18 cellular contexts compared by ENCODE assay signal in the genomic region with DNA sequence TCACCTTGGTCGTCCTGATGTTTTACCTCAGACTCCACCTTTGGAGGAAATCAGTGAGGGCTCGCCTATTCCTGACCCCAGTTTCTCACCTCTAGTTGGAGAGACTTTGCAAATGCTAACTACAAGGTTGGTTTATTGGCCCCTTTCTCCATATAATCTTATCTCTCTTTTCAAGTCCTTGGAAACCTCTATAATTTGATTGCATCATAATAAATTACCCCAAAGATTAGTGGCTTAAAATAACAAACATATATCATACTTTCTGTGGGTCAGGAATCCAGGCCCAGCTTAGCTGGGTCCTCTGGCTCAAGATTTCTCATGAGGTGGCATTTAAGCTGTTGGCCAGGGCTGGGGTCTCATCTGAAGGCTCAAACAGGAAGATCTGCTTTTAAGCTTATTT. TPM values are rescaled to one million over a fixed set of nuclear protein-coding genes. Genes with fewer than 3 reads are reported as not detected.
A peak's percentile ranks its signal among the peaks of the same experiment; 100 is the strongest.
DNase-seq lines count a peak whose midpoint lies in the region; ATAC-seq and TF ChIP-seq lines count a peak whose summit lies in the region.
"Had no signal": no experiment of that assay in that cellular context is flagged by ENCODE, and none has a peak within 500 bp of the region (broad histone marks: within the 10 kb centered on the region; RNA-seq: fewer than 3 reads in every experiment).

No MANE protein-coding gene starts in this region.

- no peak for TF ChIP-seq POLR2A in sigmoid colon (IDR thresholded peaks at IDR 0.05)

- no peaks in the 10 kb centered on the region for H3K27me3 ChIP-seq in right cardiac atrium (ENCODE audit: control insufficient read depth, insufficient read depth)
- no peaks in the 10 kb centered on the region for H3K27me3 ChIP-seq in sigmoid colon
- H3K27me3 ChIP-seq: Peyer's patch had no signal

- intact Hi-C loops in right cardiac atrium (cut with DNase I): no loop called here
- intact Hi-C loops in sigmoid colon (cut with DNase I): no loop called here

- no peak for TF ChIP-seq EP300 in sigmoid colon (IDR thresholded peaks at IDR 0.05)

- H3K4me1 ChIP-seq in right cardiac atrium (ENCODE audit: control insufficient read depth, insufficient read depth, low read length) (no peaks in the 10 kb centered on the region), sigmoid colon (peaks cover 0 to 7% (median 3%) of the 10 kb centered on the region in 4 donors)
- H3K4me1 ChIP-seq: Peyer's patch had no signal

- no peak overlapping the region for H3K4me3 Mint-ChIP-seq in activated T-cell treated with anti-CD3 and anti-CD28 coated beads, Interleukin-2, amount 50 U/mL, for 72 hours
- no peak overlapping the region for H3K4me3 Mint-ChIP-seq in activated T-cell treated with anti-CD3 and anti-CD28 coated beads, Interleukin-2, amount 50 U/mL, for 4 hours
- no peak overlapping the region for H3K4me3 Mint-ChIP-seq in T-helper 17 cell
- H3K4me3 Mint-ChIP-seq in activated T-helper 17 cell treated with anti-CD3 and anti-CD28 coated beads, Interleukin-2, amount 50 U/mL, for 72 hours: no peak overlapping the region
- H3K4me3 Mint-ChIP-seq in nephron progenitor cell: no peak overlapping the region
- H3K4me3 Mint-ChIP-seq: CD8-positive, alpha-beta memory T cell had no signal

- no peaks in the 10 kb centered on the region for H3K4me1 Mint-ChIP-seq in activated T-cell treated with anti-CD3 and anti-CD28 coated beads, Interleukin-2, amount 50 U/mL, for 72 hours (ENCODE audit: low read depth)
- H3K4me1 Mint-ChIP-seq in activated T-cell treated with anti-CD3 and anti-CD28 coated beads, Interleukin-2, amount 50 U/mL, for 4 hours (ENCODE audit: low read depth): no peaks in the 10 kb centered on the region
- peaks cover 4% of the 10 kb centered on the region for H3K4me1 Mint-ChIP-seq in T-helper 17 cell
- H3K4me1 Mint-ChIP-seq in activated T-helper 17 cell treated with anti-CD3 and anti-CD28 coated beads, Interleukin-2, amount 50 U/mL, for 72 hours: peaks cover 5% of the 10 kb centered on the region
- H3K4me1 Mint-ChIP-seq in nephron progenitor cell: no peaks in the 10 kb centered on the region
- H3K4me1 Mint-ChIP-seq: CD8-positive, alpha-beta memory T cell had no signal

- TF ChIP-seq CTCF in nephron progenitor cell (IDR thresholded peaks at IDR 0.05) (no peak), sigmoid colon (IDR thresholded peaks at IDR 0.05) (no peak)

- H3K9me3 ChIP-seq in T-helper 17 cell (ENCODE audit: control insufficient read depth, low read length, poor library complexity, severe bottlenecking) (no peaks in the 10 kb centered on the region), right cardiac atrium (ENCODE audit: control insufficient read depth, low read length) (no peaks in the 10 kb centered on the region), sigmoid colon (no peaks in the 10 kb centered on the region)
- H3K9me3 ChIP-seq: Peyer's patch had no signal

- H3K27ac ChIP-seq in right cardiac atrium (ENCODE audit: low read length) (no peak overlapping the region), sigmoid colon (peak overlapping the region in 1 of 4 donors; percentile 39)
- H3K27ac ChIP-seq: C4-2B had no signal

- H3K27ac Mint-ChIP-seq in activated T-cell treated with anti-CD3 and anti-CD28 coated beads, Interleukin-2, amount 50 U/mL, for 72 hours: peak overlapping the region; percentile 62
- H3K27ac Mint-ChIP-seq in T-helper 17 cell: peak overlapping the region; percentile 43
- peak overlapping the region; percentile 65 for H3K27ac Mint-ChIP-seq in activated T-helper 17 cell treated with anti-CD3 and anti-CD28 coated beads, Interleukin-2, amount 50 U/mL, for 72 hours
- H3K27ac Mint-ChIP-seq in nephron progenitor cell: peak overlapping the region; percentile 86

- no peaks in the 10 kb centered on the region for H3K9me3 Mint-ChIP-seq in activated T-cell treated with anti-CD3 and anti-CD28 coated beads, Interleukin-2, amount 50 U/mL, for 72 hours
- H3K9me3 Mint-ChIP-seq in activated T-cell treated with anti-CD3 and anti-CD28 coated beads, Interleukin-2, amount 50 U/mL, for 4 hours: no peaks in the 10 kb centered on the region
- H3K9me3 Mint-ChIP-seq in activated T-helper 17 cell treated with anti-CD3 and anti-CD28 coated beads, Interleukin-2, amount 50 U/mL, for 72 hours: no peaks in the 10 kb centered on the region
- H3K9me3 Mint-ChIP-seq in nephron progenitor cell: no peaks in the 10 kb centered on the region
- H3K9me3 Mint-ChIP-seq: CD8-positive, alpha-beta memory T cell had no signal

- WGBS in right cardiac atrium: 94% methylated on average over 2 of the region's 2 CpGs
- WGBS in sigmoid colon, 2 donors: 90 to 91% methylated on average over 2 of the region's 2 CpGs

- ATAC-seq in activated T-cell treated with anti-CD3 and anti-CD28 coated beads, Interleukin-2, amount 50 U/mL, for 72 hours (replicated peaks in 1 of 2): no peak
- ATAC-seq in activated T-cell treated with anti-CD3 and anti-CD28 coated beads, Interleukin-2, amount 50 U/mL, for 4 hours: no peak
- no peak for ATAC-seq in T-helper 17 cell
- ATAC-seq in activated T-helper 17 cell treated with anti-CD3 and anti-CD28 coated beads, Interleukin-2, amount 50 U/mL, for 72 hours (replicated peaks): no peak
- no peak for ATAC-seq in right cardiac atrium

- DNase-seq in activated T-cell treated with anti-CD3 and anti-CD28 coated beads, Interleukin-2, amount 50 U/mL, for 72 hours: no peak
- DNase-seq in activated T-cell treated with anti-CD3 and anti-CD28 coated beads, Interleukin-2, amount 50 U/mL, for 4 hours: no peak
- DNase-seq in T-helper 17 cell (no peak), nephron progenitor cell (no peak), right cardiac atrium (no peak), sigmoid colon (no peak), medulla oblongata (ENCODE audit: extremely low spot score) (no peak)
- DNase-seq: Calu3; CD8-positive, alpha-beta memory T cell; GOT3; HCEC 1CT; NCI-H1105 treated with DMSO at 0.1 percent for 48 hours; NCI-H2029 treated with DMSO at 0.1 percent for 48 hours; NCI-H345; NCI-H524 treated with DMSO at 0.1 percent for 48 hours; Peyer's patch had no signal

- no peaks in the 10 kb centered on the region for H3K27me3 Mint-ChIP-seq in activated T-cell treated with anti-CD3 and anti-CD28 coated beads, Interleukin-2, amount 50 U/mL, for 72 hours (ENCODE audit: low read depth)
- no peaks in the 10 kb centered on the region for H3K27me3 Mint-ChIP-seq in activated T-cell treated with anti-CD3 and anti-CD28 coated beads, Interleukin-2, amount 50 U/mL, for 4 hours (ENCODE audit: low read depth)
- H3K27me3 Mint-ChIP-seq in T-helper 17 cell: no peaks in the 10 kb centered on the region
- no peaks in the 10 kb centered on the region for H3K27me3 Mint-ChIP-seq in activated T-helper 17 cell treated with anti-CD3 and anti-CD28 coated beads, Interleukin-2, amount 50 U/mL, for 72 hours
- H3K27me3 Mint-ChIP-seq in nephron progenitor cell (ENCODE audit: low read depth, poor library complexity): peaks cover 5% of the 10 kb centered on the region
- H3K27me3 Mint-ChIP-seq: CD8-positive, alpha-beta memory T cell had no signal

- H3K36me3 Mint-ChIP-seq in activated T-cell treated with anti-CD3 and anti-CD28 coated beads, Interleukin-2, amount 50 U/mL, for 72 hours (ENCODE audit: insufficient read depth in 2 of 2): peaks cover 10 to 54% of the 10 kb centered on the region in 2 donors
- peaks cover 47% of the 10 kb centered on the region for H3K36me3 Mint-ChIP-seq in activated T-cell treated with anti-CD3 and anti-CD28 coated beads, Interleukin-2, amount 50 U/mL, for 4 hours (ENCODE audit: insufficient read depth)
- H3K36me3 Mint-ChIP-seq in T-helper 17 cell (ENCODE audit: low read depth): peaks cover 13% of the 10 kb centered on the region
- H3K36me3 Mint-ChIP-seq in activated T-helper 17 cell treated with anti-CD3 and anti-CD28 coated beads, Interleukin-2, amount 50 U/mL, for 72 hours (ENCODE audit: low read depth): peaks cover 100% of the 10 kb centered on the region
- H3K36me3 Mint-ChIP-seq in nephron progenitor cell (ENCODE audit: low read depth): peaks cover 81% of the 10 kb centered on the region

- H3K4me3 ChIP-seq in right cardiac atrium (ENCODE audit: low read length) (no peak overlapping the region), sigmoid colon (no peak overlapping the region)
- H3K4me3 ChIP-seq: Peyer's patch had no signal

- H3K36me3 ChIP-seq in sigmoid colon: peaks cover 40 to 100% (median 86%) of the 10 kb centered on the region in 4 donors

RNA-seq across cellular contexts. Expression of a gene that starts 12.1 kb away (rescaled TPM):
- 100 to 1,000 TPM; 168 to 205 TPM for total RNA-seq in activated T-cell treated with anti-CD3 and anti-CD28 coated beads, Interleukin-2, amount 50 U/mL, for 72 hours
- 100 to 1,000 TPM; 336 to 368 (median 350) TPM for total RNA-seq in activated T-cell treated with anti-CD3 and anti-CD28 coated beads, Interleukin-2, amount 50 U/mL, for 4 hours
- total RNA-seq in T-helper 17 cell (10 to 100 TPM; 78.4 to 86.0 TPM), right cardiac atrium (100 to 1,000 TPM; 134 to 163 (median 144) TPM), sigmoid colon (100 to 1,000 TPM; 138 to 194 (median 173) TPM)
- total RNA-seq in activated T-helper 17 cell treated with anti-CD3 and anti-CD28 coated beads, Interleukin-2, amount 50 U/mL, for 72 hours: 100 to 1,000 TPM; 174 to 196 TPM
- polyA plus RNA-seq in right cardiac atrium (152 TPM), sigmoid colon (100 to 1,000 TPM; 111 to 176 (median 111) TPM)

RNA-seq across cellular contexts. Expression of a gene that starts 39.7 kb away (rescaled TPM):
- total RNA-seq in activated T-cell treated with anti-CD3 and anti-CD28 coated beads, Interleukin-2, amount 50 U/mL, for 72 hours: 10 to 100 TPM; 39.9 to 40.3 TPM
- total RNA-seq in activated T-cell treated with anti-CD3 and anti-CD28 coated beads, Interleukin-2, amount 50 U/mL, for 4 hours: 10 to 100 TPM; 25.3 to 27.5 (median 25.9) TPM
- total RNA-seq in T-helper 17 cell (10 to 100 TPM; 25.9 to 33.8 TPM), right cardiac atrium (10 to 100 TPM; 12.4 to 15.0 (median 13.2) TPM), sigmoid colon (10 to 100 TPM; 17.6 to 24.2 (median 18.3) TPM)
- 10 to 100 TPM; 24.9 to 29.6 TPM for total RNA-seq in activated T-helper 17 cell treated with anti-CD3 and anti-CD28 coated beads, Interleukin-2, amount 50 U/mL, for 72 hours
- polyA plus RNA-seq in right cardiac atrium (8.6 TPM), sigmoid colon (10 to 100 TPM in 2 of 3 donors, 1 to 10 TPM in 1; 6.6 to 16.6 (median 10.4) TPM)

RNA-seq across cellular contexts. Expression of a gene that starts 44.1 kb away (rescaled TPM):
- total RNA-seq in activated T-cell treated with anti-CD3 and anti-CD28 coated beads, Interleukin-2, amount 50 U/mL, for 72 hours: 10 to 100 TPM; 77.5 to 80.3 TPM
- total RNA-seq in activated T-cell treated with anti-CD3 and anti-CD28 coated beads, Interleukin-2, amount 50 U/mL, for 4 hours: 100 to 1,000 TPM in 2 of 3 donors, 10 to 100 TPM in 1; 98.5 to 110 (median 100) TPM
- total RNA-seq in T-helper 17 cell: 10 to 100 TPM; 41.6 to 43.3 TPM
- 10 to 100 TPM; 72.2 to 80.7 TPM for total RNA-seq in activated T-helper 17 cell treated with anti-CD3 and anti-CD28 coated beads, Interleukin-2, amount 50 U/mL, for 72 hours
- total RNA-seq in right cardiac atrium: 10 to 100 TPM; 33.7 to 50.7 (median 38.2) TPM
- 20.4 TPM for polyA plus RNA-seq in right cardiac atrium
- 10 to 100 TPM; 33.2 to 51.5 (median 37.8) TPM for total RNA-seq in sigmoid colon
- polyA plus RNA-seq in sigmoid colon: 10 to 100 TPM in 2 of 3 donors, 1 to 10 TPM in 1; 9.6 to 23.7 (median 19.0) TPM

RNA-seq across cellular contexts. Expression of a gene that starts 52.4 kb away (rescaled TPM):
- 10 to 100 TPM; 77.8 to 94.1 TPM for total RNA-seq in activated T-cell treated with anti-CD3 and anti-CD28 coated beads, Interleukin-2, amount 50 U/mL, for 72 hours
- 10 to 100 TPM; 72.5 to 81.9 (median 78.1) TPM for total RNA-seq in activated T-cell treated with anti-CD3 and anti-CD28 coated beads, Interleukin-2, amount 50 U/mL, for 4 hours
- total RNA-seq in T-helper 17 cell (10 to 100 TPM; 27.4 to 33.2 TPM), right cardiac atrium (10 to 100 TPM; 40.0 to 52.3 (median 41.7) TPM), sigmoid colon (10 to 100 TPM; 34.6 to 49.7 (median 44.8) TPM)
- total RNA-seq in activated T-helper 17 cell treated with anti-CD3 and anti-CD28 coated beads, Interleukin-2, amount 50 U/mL, for 72 hours: 10 to 100 TPM; 62.2 to 77.9 TPM
- polyA plus RNA-seq in right cardiac atrium (37.3 TPM), sigmoid colon (10 to 100 TPM; 24.0 to 36.2 (median 32.4) TPM)
